8 cellular contexts compared by ENCODE assay signal in genomic region chr11:10308208-10308954, GRCh38. TPM values are rescaled to one million over a fixed set of nuclear protein-coding genes. Genes with fewer than 3 reads are reported as not detected.
DNase-seq lines count a peak whose midpoint lies in the region; ATAC-seq and TF ChIP-seq lines count a peak whose summit lies in the region.

No MANE protein-coding gene starts in this region.

- H3F3A ChIP-seq in PC-3 (ENCODE audit: low read length, unreplicated experiment), result no peaks in the 10 kb centered on the region

- TF ChIP-seq CTCF in GM06990 (IDR thresholded peaks at IDR 0.05; ENCODE audit: insufficient read depth, low read length, poor library complexity, severe bottlenecking), result no peak
- no peak for TF ChIP-seq CTCF in PC-3 (conservative IDR thresholded peaks at IDR 0.05; ENCODE audit: low read depth, low read length)
- peak; percentile 38 for TF ChIP-seq CTCF in endodermal cell (conservative IDR thresholded peaks at IDR 0.05)
- no peak for TF ChIP-seq CTCF in osteocyte (IDR thresholded peaks at IDR 0.05)
- no peak for TF ChIP-seq CTCF in GM13976 (IDR thresholded peaks at IDR 0.05; ENCODE audit: borderline replicate concordance, control extremely low read depth, extremely low read depth, insufficient read depth, missing control alignments)

- peaks cover 2% of the 10 kb centered on the region for H3K36me3 Mint-ChIP-seq in endodermal cell (ENCODE audit: low read depth)
- peaks cover 27% of the 10 kb centered on the region for H3K36me3 Mint-ChIP-seq in osteocyte (ENCODE audit: unreplicated experiment)

- H3K27me3 Mint-ChIP-seq in endodermal cell (ENCODE audit: insufficient read depth) (peaks cover 78% of the 10 kb centered on the region), osteocyte (ENCODE audit: unreplicated experiment) (no peaks in the 10 kb centered on the region)

- H4K20me1 ChIP-seq in PC-3 (ENCODE audit: low read length), result peaks cover 10% of the 10 kb centered on the region

- POLR2A ChIA-PET in PC-3 (lab: Charles Lee; ENCODE audit: unreplicated experiment), result interaction anchor here (0.7 kb wide), 1 partner anchor 318 kb away, joined by 4 read pairs; no protein-coding TSS in a partner anchor

- 28 to 30% methylated on average over 14 to 16 of the region's 16 CpGs for WGBS in endodermal cell (ENCODE audit: insufficient coverage in 1 of 2, insufficient read length in 1 of 2), 2 experiments

- H3K27ac ChIP-seq in PC-3 (ENCODE audit: low read length) (peak overlapping the region; percentile 89), endodermal cell (ENCODE audit: low read depth, low read length) (no peak overlapping the region)

- peak overlapping the region; percentile 96 for H3K4me2 ChIP-seq in PC-3 (ENCODE audit: low read length)

- H3K36me3 ChIP-seq in GM06990 (ENCODE audit: control insufficient read depth, insufficient read depth, low read length) (no peaks in the 10 kb centered on the region), PC-3 (ENCODE audit: low read depth, low read length) (no peaks in the 10 kb centered on the region), endodermal cell (ENCODE audit: control insufficient read depth, insufficient read depth, low read length) (peaks cover 25% of the 10 kb centered on the region)

- intact Hi-C loops in PC-3 (cut with micrococcal nuclease), result loop anchor here (1.0 to 5.0 kb wide), 6 partner anchors 14 to 696 kb away; no protein-coding TSS in a partner anchor

- peak overlapping the region; percentile 71 for H3K4me3 Mint-ChIP-seq in endodermal cell
- H3K4me3 Mint-ChIP-seq in osteocyte (ENCODE audit: unreplicated experiment), result peak overlapping the region; percentile 99

- H3K9me2 ChIP-seq in PC-3 (replicated peaks; ENCODE audit: low read length), result no peaks in the 10 kb centered on the region

- peak overlapping the region; percentile 77 for H3K9ac ChIP-seq in PC-3 (ENCODE audit: low read length)
- H3K9ac ChIP-seq in endodermal cell (ENCODE audit: extremely low read depth, low read length, poor library complexity, severe bottlenecking), result peak overlapping the region; percentile 92

- H3K27me3 ChIP-seq in GM06990 (replicated peaks; ENCODE audit: control insufficient read depth, insufficient read depth, low read length), result peaks cover 5% of the 10 kb centered on the region
- no peaks in the 10 kb centered on the region for H3K27me3 ChIP-seq in PC-3 (ENCODE audit: low read length)
- peaks cover 53% of the 10 kb centered on the region for H3K27me3 ChIP-seq in endodermal cell (ENCODE audit: control insufficient read depth, insufficient read depth, low read length, poor library complexity, severe bottlenecking)

- H3K79me2 ChIP-seq in PC-3 (ENCODE audit: low read length), result peaks cover 24% of the 10 kb centered on the region

- peaks cover 35% of the 10 kb centered on the region for H3K4me1 Mint-ChIP-seq in endodermal cell
- H3K4me1 Mint-ChIP-seq in osteocyte (ENCODE audit: unreplicated experiment), result peaks cover 32% of the 10 kb centered on the region

- peak overlapping the region; percentile 65 for H2AFZ ChIP-seq in PC-3 (ENCODE audit: low read length)

- H3K9me3 ChIP-seq in PC-3 (ENCODE audit: low read length) (no peaks in the 10 kb centered on the region), endodermal cell (ENCODE audit: control insufficient read depth, low read length) (peaks cover 16% of the 10 kb centered on the region)

- ATAC-seq in PC-3, result no peak

- CTCF ChIA-PET in PC-3 (lab: Charles Lee), result interaction anchor here (0.6 to 1.3 kb wide), 4 partner anchors 58 to 317 kb away, joined by 3 to 7 read pairs (median 5); no protein-coding TSS in a partner anchor

- BruUV-seq in PC-3 (replicated peaks; lab: Mats Ljungman, UMichigan), result no TSS peak

- H3K4me3 ChIP-seq in GM06990 (replicated peaks; ENCODE audit: low read depth, low read length) (peak overlapping the region; percentile 53), PC-3 (ENCODE audit: low read length) (peak overlapping the region; percentile 93), endodermal cell (ENCODE audit: low read length) (peak overlapping the region; percentile 93)

- in situ Hi-C loops in GM13976 (cut with MboI; ENCODE audit: low sequenced_read_pairs, unreplicated experiment), result loop anchor here (25.0 kb wide), 2 partner anchors 321 to 446 kb away; no protein-coding TSS in a partner anchor

- H3K4me1 ChIP-seq in PC-3 (ENCODE audit: insufficient read depth, low read length) (peaks cover 21% of the 10 kb centered on the region), endodermal cell (ENCODE audit: control insufficient read depth, insufficient read depth, low read length) (no peaks in the 10 kb centered on the region)

- DNase-seq in GM06990 (ENCODE audit: extremely low read depth, insufficient read length), result no peak
- DNase-seq in PC-3, result no peak
- peak; percentile 46 for DNase-seq in endodermal cell
- DNase-seq in osteocyte (ENCODE audit: extremely low spot score, unreplicated experiment), result no peak
- no peak for DNase-seq in iPS-NIHi11 (ENCODE audit: low spot score)
- DNase-seq in kidney glomerular epithelial cell (lab: John Stamatoyannopoulos, UW), result no peak
- DNase-seq in T-helper 9 cell, result no peak
- no peak for DNase-seq in GM13976 (ENCODE audit: low spot score)

- H3K9me3 Mint-ChIP-seq in endodermal cell, result peaks cover 3% of the 10 kb centered on the region
- no peaks in the 10 kb centered on the region for H3K9me3 Mint-ChIP-seq in osteocyte (ENCODE audit: unreplicated experiment)

- H3K27ac Mint-ChIP-seq in endodermal cell (peak overlapping the region; percentile 23), osteocyte (ENCODE audit: unreplicated experiment) (peak overlapping the region; percentile 100)

RNA-seq across cellular contexts. Expression of gene ADM, which starts 3.5 kb away (rescaled TPM):
- total RNA-seq in PC-3 (2014; rRNA removed), result 68.0 and 82.5 TPM in 2 replicates
- total RNA-seq in endodermal cell, result 10 to 100 TPM; 20.6 to 35.5 TPM
- polyA plus RNA-seq in endodermal cell (2013, experiment 1 of 2), result 38.5 TPM
- polyA plus RNA-seq in endodermal cell (2013, experiment 2 of 2), result 38.1 TPM
- 239 and 244 TPM in 2 replicates for total RNA-seq in osteocyte

RNA-seq across cellular contexts. Expression of gene SBF2, which starts 14.4 kb away (rescaled TPM):
- total RNA-seq in PC-3 (2014; rRNA removed), result 30.3 and 31.3 TPM in 2 replicates
- 10 to 100 TPM; 27.1 to 32.5 TPM for total RNA-seq in endodermal cell
- polyA plus RNA-seq in endodermal cell (2013, experiment 1 of 2), result 24.3 TPM
- polyA plus RNA-seq in endodermal cell (2013, experiment 2 of 2), result 23.7 TPM
- total RNA-seq in osteocyte, result 65.2 and 80.0 TPM in 2 replicates
